In the genomic region with DNA sequence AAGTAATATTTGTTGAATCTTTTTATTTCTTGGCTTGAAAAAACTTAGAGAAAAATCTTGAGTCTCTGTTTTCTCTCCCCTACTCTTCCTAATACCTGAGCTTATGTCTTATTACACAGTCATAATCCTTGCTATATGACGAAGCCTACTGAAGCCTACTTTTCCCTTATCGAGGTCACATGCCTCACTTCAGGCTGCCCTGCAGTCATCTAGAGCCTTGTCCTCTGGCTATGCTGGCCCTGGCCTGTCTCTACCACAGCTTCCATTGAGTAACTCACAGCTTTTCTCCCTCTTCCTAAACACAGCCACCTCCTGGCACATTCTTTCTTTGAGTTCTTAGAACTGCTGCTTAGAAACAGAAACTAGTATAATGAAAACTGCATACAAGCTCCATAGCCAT, we compare ENCODE assay signal across 17 cellular contexts.
DNase-seq lines count a peak whose midpoint lies in the region; ATAC-seq and TF ChIP-seq lines count a peak whose summit lies in the region.
"Had no signal": no experiment of that assay in that cellular context is flagged by ENCODE, and none has a peak within 500 bp of the region (broad histone marks: within the 10 kb centered on the region; RNA-seq: fewer than 3 reads in every experiment).

No MANE protein-coding gene starts in this region.

- no peak overlapping the region for H2BK120ac ChIP-seq in trophoblast cell (ENCODE audit: insufficient read depth, low read length, poor library complexity)

- H3K14ac ChIP-seq in trophoblast cell (ENCODE audit: low read length), result no peak overlapping the region

- no peaks in the 10 kb centered on the region for H3K9me2 ChIP-seq in GM23248 (ENCODE audit: insufficient read depth)

- no peak overlapping the region for H3K4ac ChIP-seq in trophoblast cell (ENCODE audit: low read depth, low read length)

- H3K23ac ChIP-seq in trophoblast cell (ENCODE audit: low read length), result no peak overlapping the region

- no peak overlapping the region for H2BK5ac ChIP-seq in trophoblast cell (ENCODE audit: low read depth, low read length, poor library complexity)

- H2BK12ac ChIP-seq in trophoblast cell (ENCODE audit: low read length), result no peak overlapping the region

- H3K18ac ChIP-seq in trophoblast cell (ENCODE audit: low read length), result no peak overlapping the region

- no peaks in the 10 kb centered on the region for H3F3A ChIP-seq in GM23248 (ENCODE audit: insufficient read depth)

- TF ChIP-seq CTCF in WERI-Rb-1 (IDR thresholded peaks at IDR 0.05; ENCODE audit: low read depth, low read length), result no peak
- no peak for TF ChIP-seq CTCF in fibroblast of villous mesenchyme (IDR thresholded peaks at IDR 0.05; ENCODE audit: insufficient read depth, low read depth, low read length)

- no peaks in the 10 kb centered on the region for H4K20me1 ChIP-seq in GM23248 (ENCODE audit: insufficient read depth)

- H2AFZ ChIP-seq in GM23248 (peak overlapping the region; percentile 70), trophoblast cell (ENCODE audit: insufficient read depth, low read length, poor library complexity) (no peak overlapping the region)

- no peak for ATAC-seq in HG03378 (IDR thresholded peaks at IDR 0.05; ENCODE audit: unreplicated experiment)
- ATAC-seq: PC-3 had no signal

- 24 to 25% methylated on average over 2 of the region's 2 CpGs for WGBS in GM23248 (ENCODE audit: low coverage in 1 of 2, low lambda C conversion rate in 2 of 2, missing lambda C conversion rate in 2 of 2), 2 experiments
- no CpG with 5 or more reads among the region's 2 CpGs for WGBS in trophoblast cell (ENCODE audit: extremely low coverage, insufficient coverage, insufficient read length)

- DNase-seq in GM23248 (peak; percentile 31), WERI-Rb-1 (peak; percentile 15), fibroblast of villous mesenchyme (ENCODE audit: low read depth) (peak; percentile 1), trophoblast cell (peak; percentile 3 to 31), NCI-H510A treated with DMSO at 0.1 percent for 48 hours (lab: John Stamatoyannopoulos, UW) (no peak), putamen (ENCODE audit: low spot score) (no peak)
- DNase-seq: AML-193, Caco-2, DMS153, EL, H7, Kasumi-1, NCI-H1930, NCI-H69, PC-3 had no signal

- no peak overlapping the region for H4K12ac ChIP-seq in trophoblast cell (ENCODE audit: low read depth, low read length)

- H3K36me3 ChIP-seq in GM23248 (ENCODE audit: low read depth) (no peaks in the 10 kb centered on the region), WERI-Rb-1 (no peaks in the 10 kb centered on the region), trophoblast cell (ENCODE audit: control insufficient read depth in 1 of 2, insufficient read depth in 2 of 2, low read length in 2 of 2) (no peaks in the 10 kb centered on the region)
- H3K36me3 ChIP-seq: SJCRH30 had no signal

- H3K27ac ChIP-seq in GM23248, result no peak overlapping the region
- no peak overlapping the region for H3K27ac ChIP-seq in WERI-Rb-1
- H3K27ac ChIP-seq in trophoblast cell (ENCODE audit: low read depth, low read length), result no peak overlapping the region
- H3K27ac ChIP-seq: SJCRH30 had no signal

- H3K79me2 ChIP-seq in GM23248 (ENCODE audit: insufficient read depth), result no peaks in the 10 kb centered on the region
- H3K79me2 ChIP-seq in trophoblast cell (ENCODE audit: control insufficient read depth, insufficient read depth, low read length, poor library complexity), result no peaks in the 10 kb centered on the region

- in situ Hi-C loops in GM23248 (cut with MboI), result no loop called here

- no peak overlapping the region for H3K9ac ChIP-seq in GM23248
- H3K9ac ChIP-seq in trophoblast cell (ENCODE audit: low read length), result no peak overlapping the region

- H3K4me3 ChIP-seq in GM23248 (no peak overlapping the region), WERI-Rb-1 (ENCODE audit: low read depth, low read length) (no peak overlapping the region), fibroblast of villous mesenchyme (ENCODE audit: low read depth, low read length) (no peak overlapping the region), trophoblast cell (ENCODE audit: low read depth, low read length) (no peak overlapping the region)
- H3K4me3 ChIP-seq: SJCRH30 had no signal

- H3K4me1 ChIP-seq in GM23248 (ENCODE audit: insufficient read depth), result peaks cover 17% of the 10 kb centered on the region; the same call in 1 of the 2 replicates
- peaks cover 2 to 6% of the 10 kb centered on the region in 2 experiments for H3K4me1 ChIP-seq in trophoblast cell (ENCODE audit: control insufficient read depth in 1 of 2, insufficient read depth in 2 of 2, low read length in 2 of 2)
- H3K4me1 ChIP-seq: Caco-2, SJCRH30 had no signal

- no peaks in the 10 kb centered on the region for H3K9me3 ChIP-seq in GM23248 (ENCODE audit: low read depth)
- H3K9me3 ChIP-seq in WERI-Rb-1 (ENCODE audit: severe bottlenecking), result peaks cover 4% of the 10 kb centered on the region
- H3K9me3 ChIP-seq in trophoblast cell (ENCODE audit: insufficient read depth, low read depth, low read length), result no peaks in the 10 kb centered on the region
- H3K9me3 ChIP-seq: Caco-2, SJCRH30 had no signal

- no peak overlapping the region for H4K8ac ChIP-seq in trophoblast cell (ENCODE audit: low read depth, low read length)

- H3K27me3 ChIP-seq in GM23248 (replicated peaks; ENCODE audit: insufficient read depth) (no peaks in the 10 kb centered on the region), WERI-Rb-1 (ENCODE audit: insufficient read depth, low read depth, severe bottlenecking) (no peaks in the 10 kb centered on the region), trophoblast cell (ENCODE audit: insufficient read depth, low read length) (no peaks in the 10 kb centered on the region)
- H3K27me3 ChIP-seq: SJCRH30 had no signal

- H3K4me2 ChIP-seq in GM23248 (ENCODE audit: unreplicated experiment) (no peak overlapping the region), trophoblast cell (ENCODE audit: low read length) (no peak overlapping the region)

- H4K91ac ChIP-seq in trophoblast cell (ENCODE audit: low read depth, low read length), result no peak overlapping the region

- H3K79me1 ChIP-seq in trophoblast cell (ENCODE audit: low read length), result peaks cover 2% of the 10 kb centered on the region

- H2AK5ac ChIP-seq in trophoblast cell (ENCODE audit: low read length), result no peak overlapping the region

Comparison
In these comparisons a context has a peak if more than half of its experiments do, and no peak if none do; other contexts are left out.
1. DNase-seq: peak in GM23248 (single experiment), WERI-Rb-1 (single experiment), fibroblast of villous mesenchyme (single experiment) and trophoblast cell (2 of 2); none in NCI-H510A treated with DMSO at 0.1 percent for 48 hours (single experiment) and putamen (single experiment).